ENCODE assay signal across 13 cellular contexts in genomic region chrX:154350429-154351182, GRCh38. TPM values are rescaled to one million over a fixed set of nuclear protein-coding genes. Genes with fewer than 3 reads are reported as not detected.
DNase-seq lines count a peak whose midpoint lies in the region; ATAC-seq and TF ChIP-seq lines count a peak whose summit lies in the region.
"Had no signal": no experiment of that assay in that cellular context is flagged by ENCODE, and none has a peak within 500 bp of the region (broad histone marks: within the 10 kb centered on the region; RNA-seq: fewer than 3 reads in every experiment).

No MANE protein-coding gene starts in this region.

- TF ChIP-seq CTCF in activated B cell treated with CpG ODN at 0.5 μM for 24 hours (IDR thresholded peaks at IDR 0.05) (no peak), lower lobe of right lung (IDR thresholded peaks at IDR 0.05) (no peak)

- peak; percentile 20 for DNase-seq in left cardiac atrium
- DNase-seq in cardiac septum (ENCODE audit: low spot score), result no peak
- no peak for DNase-seq in activated B cell treated with CpG ODN at 0.5 μM for 24 hours
- peak; percentile 6 for DNase-seq in lower lobe of right lung
- DNase-seq in hepatic stellate cell (ENCODE audit: low spot score), result no peak
- DNase-seq in globus pallidus (ENCODE audit: low spot score), result no peak
- DNase-seq: adrenal gland, GOT3, occipital lobe, SJCRH30 had no signal

- CTCF ChIA-PET in activated B cell treated with CpG ODN at 0.5 μM for 24 hours (lab: Charles Lee), result interaction anchor here (0.9 kb wide), 1 partner anchor 22 kb away, joined by 3 read pairs; no protein-coding TSS in a partner anchor

- H3K27ac ChIP-seq in lower lobe of right lung (no peak overlapping the region), thymus (ENCODE audit: low read depth) (peak overlapping the region; percentile 5)
- H3K27ac ChIP-seq: adrenal gland, SJCRH30 had no signal

- H3K27me3 Mint-ChIP-seq in activated B cell treated with CpG ODN at 0.5 μM for 24 hours, result no peaks in the 10 kb centered on the region

- H3K9me3 ChIP-seq in lower lobe of right lung, result no peaks in the 10 kb centered on the region
- no peaks in the 10 kb centered on the region for H3K9me3 ChIP-seq in thymus (ENCODE audit: control insufficient read depth)
- H3K9me3 ChIP-seq: adrenal gland, SJCRH30 had no signal

- H3K36me3 ChIP-seq in lower lobe of right lung, result peaks cover 70% of the 10 kb centered on the region
- H3K36me3 ChIP-seq in thymus (ENCODE audit: control insufficient read depth, insufficient read depth), result peaks cover 72% of the 10 kb centered on the region

- H3K4me3 Mint-ChIP-seq in activated B cell treated with CpG ODN at 0.5 μM for 24 hours, result no peak overlapping the region

- H3K4me1 ChIP-seq in lower lobe of right lung (peaks cover 28% of the 10 kb centered on the region), thymus (ENCODE audit: control insufficient read depth, insufficient read depth, low read length) (no peaks in the 10 kb centered on the region)
- H3K4me1 ChIP-seq: adrenal gland, SJCRH30 had no signal

- POLR2A ChIA-PET in activated B cell treated with CpG ODN at 0.5 μM for 24 hours (lab: Charles Lee), result interaction anchor here (6.3 kb wide), 1 partner anchor 18 kb away, joined by 56 read pairs; no protein-coding TSS in a partner anchor

- ATAC-seq in left cardiac atrium, result no peak
- ATAC-seq in activated B cell treated with CpG ODN at 0.5 μM for 24 hours (ENCODE audit: low read depth), result no peak
- no peak for ATAC-seq in lower lobe of right lung
- ATAC-seq in HG02571 (IDR thresholded peaks at IDR 0.05; ENCODE audit: unreplicated experiment), result no peak

- WGBS in thymus, result 87% methylated on average over 19 of the region's 19 CpGs

- H3K4me1 Mint-ChIP-seq in activated B cell treated with CpG ODN at 0.5 μM for 24 hours, result peaks cover 43% of the 10 kb centered on the region

- intact Hi-C loops in left cardiac atrium (cut with DNase I), result no loop called here
- intact Hi-C loops in cardiac septum (cut with DNase I), result no loop called here
- intact Hi-C loops in activated B cell treated with CpG ODN at 0.5 μM for 24 hours (cut with micrococcal nuclease), result no loop called here
- intact Hi-C loops in lower lobe of right lung (cut with DNase I), result no loop called here

- H3K9me3 Mint-ChIP-seq in activated B cell treated with CpG ODN at 0.5 μM for 24 hours, result no peaks in the 10 kb centered on the region

- no peaks in the 10 kb centered on the region for H3K27me3 ChIP-seq in lower lobe of right lung (ENCODE audit: low read depth)
- no peaks in the 10 kb centered on the region for H3K27me3 ChIP-seq in thymus (ENCODE audit: control insufficient read depth, insufficient read depth)
- H3K27me3 ChIP-seq: adrenal gland, SJCRH30 had no signal

- peak overlapping the region; percentile 56 for H3K27ac Mint-ChIP-seq in activated B cell treated with CpG ODN at 0.5 μM for 24 hours

- H3K36me3 Mint-ChIP-seq in activated B cell treated with CpG ODN at 0.5 μM for 24 hours (ENCODE audit: low read depth), result peaks cover 46% of the 10 kb centered on the region

- H3K4me3 ChIP-seq in lower lobe of right lung (no peak overlapping the region), thymus (ENCODE audit: low read length) (no peak overlapping the region)
- H3K4me3 ChIP-seq: adrenal gland, lung, SJCRH30 had no signal

RNA-seq across cellular contexts. Expression of gene FLNA, which starts 23.8 kb away (rescaled TPM):
- 100 to 1,000 TPM; 406 to 476 TPM for total RNA-seq in left cardiac atrium
- total RNA-seq in cardiac septum, result 347 TPM
- 605 and 679 TPM in 2 replicates for total RNA-seq in activated B cell treated with CpG ODN at 0.5 μM for 24 hours
- total RNA-seq in lower lobe of right lung, result 1,080 TPM
- polyA plus RNA-seq in thymus, result 412 TPM

RNA-seq across cellular contexts. Expression of gene EMD, which starts 28.5 kb away (rescaled TPM):
- 10 to 100 TPM; 54.5 to 70.9 TPM for total RNA-seq in left cardiac atrium
- 66.2 TPM for total RNA-seq in cardiac septum
- total RNA-seq in activated B cell treated with CpG ODN at 0.5 μM for 24 hours, result 68.4 and 70.2 TPM in 2 replicates
- 50.9 TPM for total RNA-seq in lower lobe of right lung
- 110 TPM for polyA plus RNA-seq in thymus

RNA-seq across cellular contexts. Expression of gene RPL10, which starts 47.6 kb away (rescaled TPM):
- 1,000 to 10,000 TPM; 2,090 to 2,230 TPM for total RNA-seq in left cardiac atrium
- total RNA-seq in cardiac septum, result 1,520 TPM
- 5,113 and 5,534 TPM in 2 replicates for total RNA-seq in activated B cell treated with CpG ODN at 0.5 μM for 24 hours
- 2,678 TPM for total RNA-seq in lower lobe of right lung
- 5,714 TPM for polyA plus RNA-seq in thymus

RNA-seq across cellular contexts. Expression of gene TKTL1, which starts 55.0 kb away (rescaled TPM):
- total RNA-seq in left cardiac atrium (1 to 10 TPM; 4.1 to 7.0 TPM), cardiac septum (3.2 TPM), activated B cell treated with CpG ODN at 0.5 μM for 24 hours (not detected in 2 replicates), lower lobe of right lung (not detected)
- 0.43 TPM for polyA plus RNA-seq in thymus

RNA-seq across cellular contexts. Expression of gene TEX28, which starts 55.7 kb away (rescaled TPM):
- not detected for total RNA-seq in left cardiac atrium
- total RNA-seq in cardiac septum, result not detected
- not detected in 2 replicates for total RNA-seq in activated B cell treated with CpG ODN at 0.5 μM for 24 hours
- not detected for total RNA-seq in lower lobe of right lung
- 0.05 TPM for polyA plus RNA-seq in thymus
- total RNA-seq: lung, occipital lobe, SJCRH30 had no signal

Comparison
In these comparisons a context has a peak if more than half of its experiments do, and no peak if none do; other contexts are left out.
1. DNase-seq: peak in left cardiac atrium (single experiment) and lower lobe of right lung (single experiment); none in cardiac septum (single experiment), activated B cell treated with CpG ODN at 0.5 μM for 24 hours (single experiment), hepatic stellate cell (single experiment) and globus pallidus (single experiment).